Comparison of ENCODE assay signal across 1 cellular context in the genomic region with DNA sequence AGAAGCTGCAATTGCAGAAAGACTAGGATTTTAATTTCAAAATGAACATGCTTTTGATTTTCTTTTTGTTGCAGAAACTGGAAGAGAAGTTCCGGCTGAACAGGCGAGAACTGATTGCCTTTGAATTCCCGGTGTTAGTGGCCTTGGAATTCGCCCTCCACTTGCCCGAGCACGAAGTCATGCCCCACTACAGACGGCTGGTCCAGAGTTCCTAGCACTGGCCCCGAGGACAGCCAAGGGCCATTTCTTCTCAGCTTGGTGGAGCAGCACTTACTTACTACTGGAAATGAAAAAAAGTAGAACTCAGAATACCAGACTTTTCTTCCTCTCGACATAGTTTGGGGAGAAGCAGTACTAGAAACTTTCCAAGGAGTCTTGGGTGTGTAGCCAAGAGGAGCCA.
TF ChIP-seq lines count a peak whose summit lies in the region.

No MANE protein-coding gene starts in this region.

TF ChIP-seq in HepG2, 621 proteins besides CTCF, POLR2A, EP300 and RAD21 (continued from another document and continues in another):
- TF ChIP-seq HNF4G (IDR thresholded peaks at IDR 0.05; ENCODE audit: borderline replicate concordance, low read depth, low read length), result peak; percentile 69
- TF ChIP-seq HNF4G (CRISPR knock-in tag; IDR thresholded peaks at IDR 0.05; ENCODE audit: borderline replicate concordance, low read depth), result 0 out of 2 replicates have a peak, but pooled peaks have one; percentile 26
- TF ChIP-seq SKIL (CRISPR knock-in tag; IDR thresholded peaks at IDR 0.05; ENCODE audit: borderline replicate concordance), result no peak
- TF ChIP-seq, protein P1, sequence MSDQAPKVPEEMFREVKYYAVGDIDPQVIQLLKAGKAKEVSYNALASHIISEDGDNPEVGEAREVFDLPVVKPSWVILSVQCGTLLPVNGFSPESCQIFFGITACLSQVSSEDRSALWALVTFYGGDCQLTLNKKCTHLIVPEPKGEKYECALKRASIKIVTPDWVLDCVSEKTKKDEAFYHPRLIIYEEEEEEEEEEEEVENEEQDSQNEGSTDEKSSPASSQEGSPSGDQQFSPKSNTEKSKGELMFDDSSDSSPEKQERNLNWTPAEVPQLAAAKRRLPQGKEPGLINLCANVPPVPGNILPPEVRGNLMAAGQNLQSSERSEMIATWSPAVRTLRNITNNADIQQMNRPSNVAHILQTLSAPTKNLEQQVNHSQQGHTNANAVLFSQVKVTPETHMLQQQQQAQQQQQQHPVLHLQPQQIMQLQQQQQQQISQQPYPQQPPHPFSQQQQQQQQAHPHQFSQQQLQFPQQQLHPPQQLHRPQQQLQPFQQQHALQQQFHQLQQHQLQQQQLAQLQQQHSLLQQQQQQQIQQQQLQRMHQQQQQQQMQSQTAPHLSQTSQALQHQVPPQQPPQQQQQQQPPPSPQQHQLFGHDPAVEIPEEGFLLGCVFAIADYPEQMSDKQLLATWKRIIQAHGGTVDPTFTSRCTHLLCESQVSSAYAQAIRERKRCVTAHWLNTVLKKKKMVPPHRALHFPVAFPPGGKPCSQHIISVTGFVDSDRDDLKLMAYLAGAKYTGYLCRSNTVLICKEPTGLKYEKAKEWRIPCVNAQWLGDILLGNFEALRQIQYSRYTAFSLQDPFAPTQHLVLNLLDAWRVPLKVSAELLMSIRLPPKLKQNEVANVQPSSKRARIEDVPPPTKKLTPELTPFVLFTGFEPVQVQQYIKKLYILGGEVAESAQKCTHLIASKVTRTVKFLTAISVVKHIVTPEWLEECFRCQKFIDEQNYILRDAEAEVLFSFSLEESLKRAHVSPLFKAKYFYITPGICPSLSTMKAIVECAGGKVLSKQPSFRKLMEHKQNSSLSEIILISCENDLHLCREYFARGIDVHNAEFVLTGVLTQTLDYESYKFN (CRISPR knock-in tag; conservative IDR thresholded peaks at IDR 0.05), result peak; percentile 63
- TF ChIP-seq ARID4A (CRISPR knock-in tag; IDR thresholded peaks at IDR 0.05; ENCODE audit: borderline replicate concordance), result no peak
- no peak for TF ChIP-seq ZNF782 (CRISPR knock-in tag; IDR thresholded peaks at IDR 0.05; ENCODE audit: borderline replicate concordance)
- no peak for TF ChIP-seq ZNF3 (CRISPR knock-in tag; IDR thresholded peaks at IDR 0.05)
- TF ChIP-seq RARA (CRISPR knock-in tag; IDR thresholded peaks at IDR 0.05), result 0 out of 2 replicates have a peak, but pooled peaks have one; percentile 33
- peak; percentile 42 for TF ChIP-seq PHF5A (CRISPR knock-in tag; IDR thresholded peaks at IDR 0.05; ENCODE audit: low read depth, unreplicated experiment)
- TF ChIP-seq ZNF225 (CRISPR knock-in tag; IDR thresholded peaks at IDR 0.05), result no peak
- no peak for TF ChIP-seq ATF4 (CRISPR knock-in tag; IDR thresholded peaks at IDR 0.05)
- no peak for TF ChIP-seq IRX3 (CRISPR knock-in tag; IDR thresholded peaks at IDR 0.05; ENCODE audit: borderline replicate concordance, low read depth)
- TF ChIP-seq, protein P2, sequence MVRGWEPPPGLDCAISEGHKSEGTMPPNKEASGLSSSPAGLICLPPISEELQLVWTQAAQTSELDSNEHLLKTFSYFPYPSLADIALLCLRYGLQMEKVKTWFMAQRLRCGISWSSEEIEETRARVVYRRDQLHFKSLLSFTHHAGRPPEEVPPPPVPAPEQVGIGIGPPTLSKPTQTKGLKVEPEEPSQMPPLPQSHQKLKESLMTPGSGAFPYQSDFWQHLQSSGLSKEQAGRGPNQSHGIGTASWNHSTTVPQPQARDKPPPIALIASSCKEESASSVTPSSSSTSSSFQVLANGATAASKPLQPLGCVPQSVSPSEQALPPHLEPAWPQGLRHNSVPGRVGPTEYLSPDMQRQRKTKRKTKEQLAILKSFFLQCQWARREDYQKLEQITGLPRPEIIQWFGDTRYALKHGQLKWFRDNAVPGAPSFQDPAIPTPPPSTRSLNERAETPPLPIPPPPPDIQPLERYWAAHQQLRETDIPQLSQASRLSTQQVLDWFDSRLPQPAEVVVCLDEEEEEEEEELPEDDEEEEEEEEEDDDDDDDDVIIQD (CRISPR knock-in tag; IDR thresholded peaks at IDR 0.05; ENCODE audit: low read depth), result peak; percentile 27; the same call in 1 of the 2 replicates
- TF ChIP-seq ZNF510 (CRISPR knock-in tag; IDR thresholded peaks at IDR 0.05; ENCODE audit: low read depth), result no peak
- TF ChIP-seq KIAA2018 (CRISPR knock-in tag; IDR thresholded peaks at IDR 0.05; ENCODE audit: borderline replicate concordance), result no peak
- TF ChIP-seq POGZ (CRISPR knock-in tag; IDR thresholded peaks at IDR 0.05), result 0 out of 2 replicates have a peak, but pooled peaks have one; percentile 46
- no peak for TF ChIP-seq ZNF101 (CRISPR knock-in tag; IDR thresholded peaks at IDR 0.05; ENCODE audit: borderline replicate concordance, low read depth)
- TF ChIP-seq, protein P3, sequence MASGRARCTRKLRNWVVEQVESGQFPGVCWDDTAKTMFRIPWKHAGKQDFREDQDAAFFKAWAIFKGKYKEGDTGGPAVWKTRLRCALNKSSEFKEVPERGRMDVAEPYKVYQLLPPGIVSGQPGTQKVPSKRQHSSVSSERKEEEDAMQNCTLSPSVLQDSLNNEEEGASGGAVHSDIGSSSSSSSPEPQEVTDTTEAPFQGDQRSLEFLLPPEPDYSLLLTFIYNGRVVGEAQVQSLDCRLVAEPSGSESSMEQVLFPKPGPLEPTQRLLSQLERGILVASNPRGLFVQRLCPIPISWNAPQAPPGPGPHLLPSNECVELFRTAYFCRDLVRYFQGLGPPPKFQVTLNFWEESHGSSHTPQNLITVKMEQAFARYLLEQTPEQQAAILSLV (CRISPR knock-in tag; IDR thresholded peaks at IDR 0.05; ENCODE audit: borderline replicate concordance), result no peak
- no peak for TF ChIP-seq ZSCAN20 (CRISPR knock-in tag; IDR thresholded peaks at IDR 0.05; ENCODE audit: borderline replicate concordance)
- TF ChIP-seq ZNF564 (CRISPR knock-in tag; IDR thresholded peaks at IDR 0.05), result no peak
- peak; percentile 59; the same call in 1 of the 2 replicates for TF ChIP-seq ZMYM4 (CRISPR knock-in tag; IDR thresholded peaks at IDR 0.05)
- TF ChIP-seq ZSCAN25 (CRISPR knock-in tag; IDR thresholded peaks at IDR 0.05), result no peak
- no peak for TF ChIP-seq ZNF333 (CRISPR knock-in tag; IDR thresholded peaks at IDR 0.05; ENCODE audit: borderline replicate concordance)
- TF ChIP-seq ZNF343 (CRISPR knock-in tag; IDR thresholded peaks at IDR 0.05), result no peak
- TF ChIP-seq ZNF75D (CRISPR knock-in tag; IDR thresholded peaks at IDR 0.05; ENCODE audit: borderline replicate concordance), result no peak
- no peak for TF ChIP-seq MBD4 (IDR thresholded peaks at IDR 0.05; ENCODE audit: borderline replicate concordance, low read length)
- TF ChIP-seq HNF4A (CRISPR knock-in tag; IDR thresholded peaks at IDR 0.05), result peak; percentile 82
- no peak for TF ChIP-seq RXRB (CRISPR knock-in tag; IDR thresholded peaks at IDR 0.05; ENCODE audit: borderline replicate concordance)
